Comparison of ENCODE assay signal across 8 cellular contexts in the genomic region with DNA sequence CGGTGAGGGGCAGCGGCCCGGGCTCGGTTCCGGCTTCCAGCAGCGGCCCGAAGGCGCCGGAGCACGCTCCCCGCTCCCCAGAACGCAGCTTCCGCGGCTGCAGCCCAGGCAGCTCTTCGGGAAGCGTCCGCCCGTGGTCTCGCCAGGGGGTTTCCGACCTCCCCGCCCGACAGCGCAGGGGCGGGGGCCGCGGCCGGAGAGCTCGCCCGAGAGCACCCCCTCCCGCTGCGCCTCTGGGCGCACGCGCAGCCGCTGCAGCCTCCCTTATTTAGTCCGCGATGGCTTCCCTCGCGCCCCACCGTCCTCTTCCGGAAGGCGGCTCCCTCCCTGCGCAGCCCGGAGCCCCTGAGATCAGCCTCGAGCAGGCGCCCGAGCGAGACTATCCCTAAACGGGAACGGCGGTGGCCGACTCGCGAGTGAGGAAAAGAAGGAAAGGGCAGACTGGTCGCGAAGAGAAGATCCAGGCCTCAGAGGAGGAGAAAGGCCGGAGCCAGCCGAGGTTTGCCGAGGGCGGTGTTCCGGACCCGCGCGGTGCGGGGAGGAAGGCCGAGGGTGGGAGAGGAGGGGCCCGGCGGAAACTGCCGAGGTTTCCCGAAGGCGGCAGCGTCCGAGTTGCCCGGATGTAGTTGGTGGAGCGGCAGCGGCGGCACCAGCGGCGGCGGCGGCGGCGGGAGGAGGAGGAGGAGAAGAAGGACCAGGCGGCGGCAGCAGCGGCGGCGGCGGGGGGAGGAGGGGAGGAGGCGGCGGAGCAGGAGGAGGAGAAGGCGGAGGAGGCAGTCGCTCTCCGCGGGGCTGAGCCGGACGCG. TPM values are rescaled to one million over a fixed set of nuclear protein-coding genes. Genes with fewer than 3 reads are reported as not detected.
DNase-seq lines count a peak whose midpoint lies in the region; ATAC-seq and TF ChIP-seq lines count a peak whose summit lies in the region.

A gene with protein sequence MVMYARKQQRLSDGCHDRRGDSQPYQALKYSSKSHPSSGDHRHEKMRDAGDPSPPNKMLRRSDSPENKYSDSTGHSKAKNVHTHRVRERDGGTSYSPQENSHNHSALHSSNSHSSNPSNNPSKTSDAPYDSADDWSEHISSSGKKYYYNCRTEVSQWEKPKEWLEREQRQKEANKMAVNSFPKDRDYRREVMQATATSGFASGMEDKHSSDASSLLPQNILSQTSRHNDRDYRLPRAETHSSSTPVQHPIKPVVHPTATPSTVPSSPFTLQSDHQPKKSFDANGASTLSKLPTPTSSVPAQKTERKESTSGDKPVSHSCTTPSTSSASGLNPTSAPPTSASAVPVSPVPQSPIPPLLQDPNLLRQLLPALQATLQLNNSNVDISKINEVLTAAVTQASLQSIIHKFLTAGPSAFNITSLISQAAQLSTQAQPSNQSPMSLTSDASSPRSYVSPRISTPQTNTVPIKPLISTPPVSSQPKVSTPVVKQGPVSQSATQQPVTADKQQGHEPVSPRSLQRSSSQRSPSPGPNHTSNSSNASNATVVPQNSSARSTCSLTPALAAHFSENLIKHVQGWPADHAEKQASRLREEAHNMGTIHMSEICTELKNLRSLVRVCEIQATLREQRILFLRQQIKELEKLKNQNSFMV (plus strand): TSS at position 610 of the 806 bp plus-strand sequence. CDS start 462 bp downstream, outside the sequence.

- peaks cover 18% of the 10 kb centered on the region for H3K4me1 ChIP-seq in PC-9 (replicated peaks; ENCODE audit: insufficient read depth)
- H3K4me1 ChIP-seq in esophagus (ENCODE audit: control insufficient read depth in 2 of 2, insufficient read depth in 2 of 2, low read length in 1 of 2) = no peaks in the 10 kb centered on the region
- H3K4me1 ChIP-seq in muscle layer of colon (ENCODE audit: insufficient read depth, low read length) = peaks cover 39% of the 10 kb centered on the region

- H3F3A ChIP-seq in PC-9 (ENCODE audit: insufficient read depth, low read depth) = no peaks in the 10 kb centered on the region

- H3K9me3 Mint-ChIP-seq in activated T-cell treated with anti-CD3 and anti-CD28 coated beads, Interleukin-2, amount 50 U/mL, for 24 hours = no peaks in the 10 kb centered on the region

- H3K36me3 Mint-ChIP-seq in activated T-cell treated with anti-CD3 and anti-CD28 coated beads, Interleukin-2, amount 50 U/mL, for 24 hours (ENCODE audit: low read depth) = peaks cover 66% of the 10 kb centered on the region

- H3K4me3 ChIP-seq in Jurkat, Clone E6-1 (ENCODE audit: low read length) = peak within 1 kb of the TSS; percentile 75
- H3K4me3 ChIP-seq in PC-9 (peak within 1 kb of the TSS; percentile 93), esophagus (ENCODE audit: low read depth in 1 of 2, low read length in 2 of 2) (peak within 1 kb of the TSS; percentile 87 to 98), muscle layer of colon (ENCODE audit: low read depth in 1 of 2, low read length in 2 of 2) (peak within 1 kb of the TSS; percentile 84 to 97)

- H3K9me3 ChIP-seq in PC-9 (ENCODE audit: insufficient read depth, low read depth) (no peaks in the 10 kb centered on the region), esophagus (ENCODE audit: control insufficient read depth in 2 of 2, insufficient read depth in 1 of 2, low read depth in 1 of 2, low read length in 1 of 2) (no peaks in the 10 kb centered on the region), muscle layer of colon (ENCODE audit: low read length) (no peaks in the 10 kb centered on the region)

- peaks cover 32% of the 10 kb centered on the region for H4K20me1 ChIP-seq in PC-9 (ENCODE audit: insufficient read depth)

- peak; percentile 74 for ATAC-seq in GM21619 (IDR thresholded peaks at IDR 0.05; ENCODE audit: unreplicated experiment)

- no peaks in the 10 kb centered on the region for H3K9me2 ChIP-seq in PC-9 (ENCODE audit: insufficient read depth)

- peak within 1 kb of the TSS; percentile 98 for H3K4me3 Mint-ChIP-seq in activated T-cell treated with anti-CD3 and anti-CD28 coated beads, Interleukin-2, amount 50 U/mL, for 24 hours

- CTCF ChIA-PET in PC-9 (lab: Charles Lee) = interaction anchor here (0.5 to 0.7 kb wide), 2 partner anchors 96 to 288 kb away, joined by 3 read pairs; no protein-coding TSS in a partner anchor

- 0 to 1% methylated on average over 74 to 97 of the region's 98 CpGs for WGBS in esophagus, 2 donors

- no TSS peak for BruUV-seq in PC-9 (replicated peaks; lab: Mats Ljungman, UMichigan)

- H3K27ac Mint-ChIP-seq in activated T-cell treated with anti-CD3 and anti-CD28 coated beads, Interleukin-2, amount 50 U/mL, for 24 hours = peak within 1 kb of the TSS; percentile 100

- peak within 1 kb of the TSS; percentile 71 for H3K9ac ChIP-seq in muscle layer of colon (ENCODE audit: low read length)

- peaks cover 57% of the 10 kb centered on the region for H3K79me2 ChIP-seq in PC-9 (ENCODE audit: low read depth)

- H3K4me1 Mint-ChIP-seq in activated T-cell treated with anti-CD3 and anti-CD28 coated beads, Interleukin-2, amount 50 U/mL, for 24 hours (ENCODE audit: low read depth) = peaks cover 57% of the 10 kb centered on the region

- intact Hi-C loops in PC-9 (cut with micrococcal nuclease; ENCODE audit: unreplicated experiment) = loop anchor here (2.0 kb wide), 1 partner anchor 100 kb away; no protein-coding TSS in a partner anchor

- POLR2A ChIA-PET in PC-9 (lab: Charles Lee; ENCODE audit: unreplicated experiment) = interaction anchor here (0.5 to 1.0 kb wide), 4 partner anchors 26 to 1029 kb away, joined by 3 to 15 read pairs (median 4); a partner anchor contains a TSS

- H3K36me3 ChIP-seq in PC-9 (ENCODE audit: low read depth) = peaks cover 30% of the 10 kb centered on the region
- H3K36me3 ChIP-seq in esophagus (ENCODE audit: control insufficient read depth in 2 of 2, insufficient read depth in 2 of 2, low read length in 1 of 2) = peaks cover 0 to 7% of the 10 kb centered on the region in 2 donors
- peaks cover 25% of the 10 kb centered on the region for H3K36me3 ChIP-seq in muscle layer of colon (ENCODE audit: insufficient read depth, low read length)

- TF ChIP-seq CTCF in PC-9 (conservative IDR thresholded peaks at IDR 0.05) = no peak; the same call in 1 of the 2 replicates

- no peaks in the 10 kb centered on the region for H3K27me3 ChIP-seq in PC-9 (ENCODE audit: insufficient read depth, low read depth)
- H3K27me3 ChIP-seq in esophagus (ENCODE audit: control insufficient read depth in 1 of 2, insufficient read depth in 2 of 2, low read length in 2 of 2) = no peaks in the 10 kb centered on the region
- H3K27me3 ChIP-seq in muscle layer of colon (ENCODE audit: control insufficient read depth in 1 of 2, insufficient read depth in 2 of 2, low read length in 2 of 2) = no peaks in the 10 kb centered on the region

- H2AFZ ChIP-seq in PC-9 = peak within 1 kb of the TSS; percentile 92

- no peaks in the 10 kb centered on the region for H3K27me3 Mint-ChIP-seq in activated T-cell treated with anti-CD3 and anti-CD28 coated beads, Interleukin-2, amount 50 U/mL, for 24 hours

- H3K27ac ChIP-seq in PC-9 (peak within 1 kb of the TSS; percentile 96), esophagus (ENCODE audit: low read depth in 2 of 2, low read length in 1 of 2) (peak within 1 kb of the TSS; percentile 95 to 97), muscle layer of colon (ENCODE audit: low read depth, low read length) (peak within 1 kb of the TSS; percentile 100)

- DNase-seq in DMS153 (lab: John Stamatoyannopoulos, UW) (peak; percentile 71), PC-9 (peak; percentile 60 to 96)
- DNase-seq in Jurkat, Clone E6-1 (ENCODE audit: low read depth, low spot score) = peak; percentile 85
- DNase-seq in activated T-cell treated with anti-CD3 and anti-CD28 coated beads, Interleukin-2, amount 50 U/mL, for 24 hours = peak; percentile 98
- peak; percentile 94 for DNase-seq in stimulated activated CD8-positive, alpha-beta memory T cell treated with anti-CD3 and anti-CD28 coated beads, Interleukin-7, amount 100 ng/mL, for 24 hours (ENCODE audit: low read depth)

- H3K4me2 ChIP-seq in PC-9 = peak within 1 kb of the TSS; percentile 97

RNA-seq across cellular contexts. Expression of the gene that starts here (rescaled TPM):
- 103 TPM for polyA plus RNA-seq in Jurkat, Clone E6-1 (2012; ENCODE audit: insufficient read depth, insufficient read length)
- total RNA-seq in PC-9 (2021) = 67.1 and 93.9 TPM in 2 replicates
- polyA plus RNA-seq in esophagus = 10 to 100 TPM; 20.5 to 33.3 TPM

Comparison
In these comparisons a context has a peak if more than half of its experiments do, and no peak if none do; other contexts are left out.
1. Peak in every context shown above with its lines: DNase-seq, ATAC-seq, H3K4me3 ChIP-seq and H3K27ac ChIP-seq.